In the genomic region with DNA sequence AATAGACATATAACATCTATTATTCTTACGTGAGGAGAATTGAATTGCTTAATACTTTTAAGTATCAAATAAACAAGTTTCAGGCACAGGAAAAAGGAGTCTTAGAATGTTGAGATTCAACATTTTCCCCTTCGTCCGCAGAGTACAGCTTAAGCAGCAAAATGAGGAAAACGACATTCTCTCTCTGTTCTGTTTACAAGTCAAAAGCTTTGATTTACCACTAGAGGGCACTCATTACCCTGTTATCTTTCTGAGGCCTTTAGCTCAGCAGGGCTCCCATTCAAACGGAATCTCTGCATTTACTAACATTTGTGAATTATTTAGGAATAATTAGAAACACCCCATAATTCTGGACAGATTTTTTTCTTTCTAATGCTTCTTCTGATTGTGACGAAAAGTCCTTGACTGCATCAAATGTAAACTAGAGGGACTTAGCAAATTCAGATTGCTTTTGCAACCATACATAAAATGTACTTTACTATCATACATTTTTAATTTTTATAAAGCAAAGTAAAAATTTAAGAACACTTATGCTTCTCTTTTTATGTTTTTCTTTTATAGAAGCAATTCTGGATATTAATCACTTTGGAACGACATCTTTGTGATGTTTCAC, we compare ENCODE assay signal across 1 cellular context.
TF ChIP-seq lines count a peak whose summit lies in the region.

No MANE protein-coding gene starts in this region.

TF ChIP-seq in HCT116, 20 proteins besides CTCF, POLR2A, EP300 and RAD21 (continued from another document):
- TF ChIP-seq, protein P1, sequence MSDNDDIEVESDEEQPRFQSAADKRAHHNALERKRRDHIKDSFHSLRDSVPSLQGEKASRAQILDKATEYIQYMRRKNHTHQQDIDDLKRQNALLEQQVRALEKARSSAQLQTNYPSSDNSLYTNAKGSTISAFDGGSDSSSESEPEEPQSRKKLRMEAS (IDR thresholded peaks at IDR 0.05), result no peak
- no peak for TF ChIP-seq FOSL1 (IDR thresholded peaks at IDR 0.05; ENCODE audit: low read depth)
